9 cellular contexts compared by ENCODE assay signal in genomic region chr10:114520453-114520852, GRCh38.
DNase-seq lines count a peak whose midpoint lies in the region; ATAC-seq and TF ChIP-seq lines count a peak whose summit lies in the region.
"Had no signal": no experiment of that assay in that cellular context is flagged by ENCODE, and none has a peak within 500 bp of the region (broad histone marks: within the 10 kb centered on the region; RNA-seq: fewer than 3 reads in every experiment).

No MANE protein-coding gene starts in this region.

- peaks cover 73% of the 10 kb centered on the region for H3K79me2 ChIP-seq in hepatocyte

- peak; percentile 1 for ATAC-seq in activated CD8-positive, alpha-beta T cell treated with anti-CD3 and anti-CD28 coated beads for 36 hours

- no peak overlapping the region for H2AFZ ChIP-seq in hepatocyte

- H3K27ac Mint-ChIP-seq in activated naive CD4-positive, alpha-beta T cell treated with anti-CD3 and anti-CD28 coated beads for 36 hours = peak overlapping the region; percentile 99
- peak overlapping the region; percentile 91 for H3K27ac Mint-ChIP-seq in activated CD8-positive, alpha-beta T cell treated with anti-CD3 and anti-CD28 coated beads for 36 hours

- H3K4me3 Mint-ChIP-seq in activated naive CD4-positive, alpha-beta T cell treated with anti-CD3 and anti-CD28 coated beads for 36 hours = peak overlapping the region; percentile 40
- peak overlapping the region; percentile 59 for H3K4me3 Mint-ChIP-seq in activated CD8-positive, alpha-beta T cell treated with anti-CD3 and anti-CD28 coated beads for 36 hours

- CTCF ChIA-PET in activated naive CD4-positive, alpha-beta T cell treated with anti-CD3 and anti-CD28 coated beads for 36 hours (lab: Charles Lee) = interaction anchor here (0.6 to 21.9 kb wide), 5 partner anchors 17 to 61 kb away, joined by 3 to 307 read pairs (median 8); no protein-coding TSS in a partner anchor
- CTCF ChIA-PET in activated CD8-positive, alpha-beta T cell treated with anti-CD3 and anti-CD28 coated beads for 36 hours (lab: Charles Lee) = interaction anchor here (1.1 to 16.1 kb wide), 8 partner anchors 7 to 301 kb away, joined by 3 to 252 read pairs (median 20); partner anchors contain the start of gene FHIP2A

- H3K4me1 ChIP-seq in hepatocyte (ENCODE audit: insufficient read depth) (peaks cover 47% of the 10 kb centered on the region), urinary bladder (ENCODE audit: insufficient read depth) (peaks cover 3% of the 10 kb centered on the region)

- POLR2A ChIA-PET in activated CD8-positive, alpha-beta T cell treated with anti-CD3 and anti-CD28 coated beads for 36 hours (lab: Charles Lee) = interaction anchor here (10.4 to 15.9 kb wide), 2 partner anchors 19 to 24 kb away, joined by 138 to 251 read pairs; no protein-coding TSS in a partner anchor

- no peaks in the 10 kb centered on the region for H3K9me2 ChIP-seq in hepatocyte (replicated peaks; ENCODE audit: insufficient read depth)

- H3K4me3 ChIP-seq in hepatocyte (no peak overlapping the region), urinary bladder (ENCODE audit: low read depth, low read length) (no peak overlapping the region)

- no peaks in the 10 kb centered on the region for H4K20me1 ChIP-seq in hepatocyte (ENCODE audit: insufficient read depth, poor library complexity, severe bottlenecking)

- intact Hi-C loops in activated naive CD4-positive, alpha-beta T cell treated with anti-CD3 and anti-CD28 coated beads for 36 hours (cut with micrococcal nuclease) = loop anchor here (1.0 kb wide), 1 partner anchor 21 kb away; no protein-coding TSS in a partner anchor
- intact Hi-C loops in activated CD8-positive, alpha-beta T cell treated with anti-CD3 and anti-CD28 coated beads for 36 hours (cut with micrococcal nuclease) = no loop called here

- H3K4me2 ChIP-seq in hepatocyte = peak overlapping the region; percentile 28

- H3K36me3 ChIP-seq in hepatocyte (replicated peaks; ENCODE audit: insufficient read depth, low read depth) (no peaks in the 10 kb centered on the region), urinary bladder (ENCODE audit: insufficient read depth) (no peaks in the 10 kb centered on the region)

- TF ChIP-seq CTCF in activated CD8-positive, alpha-beta T cell treated with anti-CD3 and anti-CD28 coated beads for 36 hours (IDR thresholded peaks at IDR 0.05) = no peak
- no peak for TF ChIP-seq CTCF in hepatocyte (IDR thresholded peaks at IDR 0.05; ENCODE audit: poor library complexity)

- in situ Hi-C loops in G401 (cut with HindIII; ENCODE audit: low sequenced_read_pairs) = no loop called here

- peaks cover 5% of the 10 kb centered on the region for H3K36me3 Mint-ChIP-seq in activated naive CD4-positive, alpha-beta T cell treated with anti-CD3 and anti-CD28 coated beads for 36 hours (ENCODE audit: low read depth)
- peaks cover 39% of the 10 kb centered on the region for H3K36me3 Mint-ChIP-seq in activated CD8-positive, alpha-beta T cell treated with anti-CD3 and anti-CD28 coated beads for 36 hours (ENCODE audit: low read depth)

- 45% methylated on average over 4 of the region's 4 CpGs for WGBS in hepatocyte (ENCODE audit: low lambda C conversion rate, missing lambda C conversion rate)
- WGBS in urinary bladder = 45% methylated on average over 4 of the region's 4 CpGs

- H3K27ac ChIP-seq in hepatocyte = peak overlapping the region; percentile 94
- peak overlapping the region; percentile 60 for H3K27ac ChIP-seq in urinary bladder (ENCODE audit: low read depth)

- no peaks in the 10 kb centered on the region for H3K9me3 ChIP-seq in hepatocyte (ENCODE audit: low read depth)

- H3K9me3 Mint-ChIP-seq in activated naive CD4-positive, alpha-beta T cell treated with anti-CD3 and anti-CD28 coated beads for 36 hours = no peaks in the 10 kb centered on the region
- H3K9me3 Mint-ChIP-seq in activated CD8-positive, alpha-beta T cell treated with anti-CD3 and anti-CD28 coated beads for 36 hours = no peaks in the 10 kb centered on the region
- H3K9me3 Mint-ChIP-seq: IgD-negative memory B cell had no signal

- H3K4me1 Mint-ChIP-seq in activated naive CD4-positive, alpha-beta T cell treated with anti-CD3 and anti-CD28 coated beads for 36 hours (ENCODE audit: low read depth) = peaks cover 89% of the 10 kb centered on the region
- H3K4me1 Mint-ChIP-seq in activated CD8-positive, alpha-beta T cell treated with anti-CD3 and anti-CD28 coated beads for 36 hours (ENCODE audit: low read depth) = peaks cover 91% of the 10 kb centered on the region

- DNase-seq in activated naive CD4-positive, alpha-beta T cell treated with anti-CD3 and anti-CD28 coated beads for 36 hours = peak; percentile 59
- no peak for DNase-seq in activated naive CD4-positive, alpha-beta T cell treated with Interleukin-2 at 50 U/mL for 16 hours
- no peak for DNase-seq in activated CD8-positive, alpha-beta T cell treated with anti-CD3 and anti-CD28 coated beads for 36 hours
- DNase-seq in hepatocyte (ENCODE audit: low spot score) = peak; percentile 53
- DNase-seq in NCI-H1694 treated with DMSO at 0.1 percent for 48 hours (lab: John Stamatoyannopoulos, UW) = no peak
- no peak for DNase-seq in stimulated activated CD4-positive, alpha-beta T cell treated with anti-CD3 and anti-CD28 coated beads, Interleukin-4, amount 100 ng/mL, for 4 hours
- no peak for DNase-seq in G401 (ENCODE audit: low spot score)

- no peaks in the 10 kb centered on the region for H3K27me3 ChIP-seq in hepatocyte

- no peaks in the 10 kb centered on the region for H3K27me3 Mint-ChIP-seq in activated naive CD4-positive, alpha-beta T cell treated with anti-CD3 and anti-CD28 coated beads for 36 hours (ENCODE audit: low read depth)
- no peaks in the 10 kb centered on the region for H3K27me3 Mint-ChIP-seq in activated CD8-positive, alpha-beta T cell treated with anti-CD3 and anti-CD28 coated beads for 36 hours
- H3K27me3 Mint-ChIP-seq: IgD-negative memory B cell had no signal

Comparison
In these comparisons a context has a peak if more than half of its experiments do, and no peak if none do; other contexts are left out.
1. DNase-seq: peak in activated naive CD4-positive, alpha-beta T cell treated with anti-CD3 and anti-CD28 coated beads for 36 hours (single experiment) and hepatocyte (single experiment); none in activated naive CD4-positive, alpha-beta T cell treated with Interleukin-2 at 50 U/mL for 16 hours (single experiment), activated CD8-positive, alpha-beta T cell treated with anti-CD3 and anti-CD28 coated beads for 36 hours (single experiment), NCI-H1694 treated with DMSO at 0.1 percent for 48 hours (single experiment), stimulated activated CD4-positive, alpha-beta T cell treated with anti-CD3 and anti-CD28 coated beads, Interleukin-4, amount 100 ng/mL, for 4 hours (0 of 2) and G401 (single experiment).